14 cellular contexts compared by ENCODE assay signal in genomic region chr10:88041243-88042161, GRCh38.
DNase-seq lines count a peak whose midpoint lies in the region; ATAC-seq and TF ChIP-seq lines count a peak whose summit lies in the region.
"Had no signal": no experiment of that assay in that cellular context is flagged by ENCODE, and none has a peak within 500 bp of the region (broad histone marks: within the 10 kb centered on the region; RNA-seq: fewer than 3 reads in every experiment).

No MANE protein-coding gene starts in this region.

- no peaks in the 10 kb centered on the region for H3K36me3 Mint-ChIP-seq in neural progenitor cell
- H3K36me3 Mint-ChIP-seq: CD8-positive, alpha-beta memory T cell had no signal

- peak overlapping the region in 1 of 12 donors; percentile 20 for H3K4me3 ChIP-seq in heart left ventricle
- no peak overlapping the region for H3K4me3 ChIP-seq in esophagus squamous epithelium
- no peak overlapping the region for H3K4me3 ChIP-seq in neural progenitor cell
- H3K4me3 ChIP-seq: gastroesophageal sphincter had no signal

- H3K9me3 ChIP-seq in heart left ventricle (no peaks in the 10 kb centered on the region), esophagus squamous epithelium (no peaks in the 10 kb centered on the region), neural progenitor cell (ENCODE audit: low read depth) (no peaks in the 10 kb centered on the region)
- H3K9me3 ChIP-seq: gastroesophageal sphincter had no signal

- H3K27ac Mint-ChIP-seq in neural progenitor cell = no peak overlapping the region
- H3K27ac Mint-ChIP-seq: activated B cell treated with CpG ODN at 0.5 μM for 24 hours had no signal

- H3K27me3 ChIP-seq in heart left ventricle = no peaks in the 10 kb centered on the region
- no peaks in the 10 kb centered on the region for H3K27me3 ChIP-seq in esophagus squamous epithelium
- no peaks in the 10 kb centered on the region for H3K27me3 ChIP-seq in neural progenitor cell
- H3K27me3 ChIP-seq: gastroesophageal sphincter had no signal

- H3K36me3 ChIP-seq in heart left ventricle = no peaks in the 10 kb centered on the region
- no peaks in the 10 kb centered on the region for H3K36me3 ChIP-seq in esophagus squamous epithelium
- H3K36me3 ChIP-seq in neural progenitor cell = no peaks in the 10 kb centered on the region
- H3K36me3 ChIP-seq: gastroesophageal sphincter had no signal

- no peak overlapping the region for H3K9ac ChIP-seq in neural progenitor cell

- peaks cover 11% of the 10 kb centered on the region for H3K4me1 Mint-ChIP-seq in neural progenitor cell

- 30 to 39% (median 32%) methylated on average over 11 of the region's 11 CpGs for WGBS in heart left ventricle, 4 donors
- 31 to 49% methylated on average over 11 of the region's 11 CpGs for WGBS in esophagus squamous epithelium, 2 donors

- H3F3A ChIP-seq in neural progenitor cell (ENCODE audit: low read depth) = peaks cover 6% of the 10 kb centered on the region

- no peak overlapping the region for H3K4me2 ChIP-seq in neural progenitor cell

- H3K9me3 Mint-ChIP-seq in neural progenitor cell = no peaks in the 10 kb centered on the region
- H3K9me3 Mint-ChIP-seq: activated B cell treated with CpG ODN at 0.5 μM for 24 hours; CD8-positive, alpha-beta memory T cell; dendritic cell treated with granulocyte-macrophage colony-stimulating factor and Interleukin-4, amounts not matched to agents 40 ng/mL and 50 ng/mL, for 4 days had no signal

- TF ChIP-seq CTCF in heart left ventricle (IDR thresholded peaks at IDR 0.05) (no peak), esophagus squamous epithelium (IDR thresholded peaks at IDR 0.05) (no peak), neural progenitor cell (IDR thresholded peaks at IDR 0.05) (no peak)

- peaks cover 2% of the 10 kb centered on the region for H3K27me3 Mint-ChIP-seq in neural progenitor cell (ENCODE audit: insufficient read depth, low read depth)
- H3K27me3 Mint-ChIP-seq: activated B cell treated with CpG ODN at 0.5 μM for 24 hours; CD8-positive, alpha-beta memory T cell; dendritic cell treated with granulocyte-macrophage colony-stimulating factor and Interleukin-4, amounts not matched to agents 40 ng/mL and 50 ng/mL, for 4 days had no signal

- no peaks in the 10 kb centered on the region for H3K79me2 ChIP-seq in neural progenitor cell (ENCODE audit: low read depth)

- no peaks in the 10 kb centered on the region for H4K20me1 ChIP-seq in neural progenitor cell (ENCODE audit: low read depth)

- no peak for DNase-seq in heart left ventricle
- no peak for DNase-seq in cardiac septum (ENCODE audit: low spot score)
- DNase-seq in esophagus squamous epithelium (lab: John Stamatoyannopoulos, UW) = no peak
- DNase-seq in neural progenitor cell (ENCODE audit: low spot score) = no peak
- no peak for DNase-seq in activated CD4-positive, alpha-beta T cell treated with anti-CD3 and anti-CD28 coated beads for 48 hours
- no peak for DNase-seq in activated CD4-positive, alpha-beta T cell treated with anti-CD3 and anti-CD28 coated beads for 1 hour
- DNase-seq: activated B cell treated with CpG ODN at 0.5 μM for 24 hours; CD8-positive, alpha-beta memory T cell; GF-D8; NCI-H1105 treated with DMSO at 0.1 percent for 48 hours had no signal

- intact Hi-C loops in heart left ventricle (cut with DNase I) = loop anchor here in 2 of 10 donors (5.0 to 10.0 kb wide), 4 partner anchors 177 to 193 kb away; partner anchors contain the start of genes KLLN (in 2 of the 2) and PTEN (in 2 of the 2)
- intact Hi-C loops in cardiac septum (cut with DNase I) = loop anchor here (10.0 kb wide), 1 partner anchor 213 kb away; no protein-coding TSS in a partner anchor
- intact Hi-C loops in esophagus squamous epithelium (cut with DNase I) = no loop called here

- H3K27ac ChIP-seq in heart left ventricle (peak overlapping the region in 9 of 12 donors; percentile 0 to 60 (median 31)), esophagus squamous epithelium (peak overlapping the region; percentile 57 to 80 (median 74)), neural progenitor cell (no peak overlapping the region)

- no peak overlapping the region for H3K4me3 Mint-ChIP-seq in neural progenitor cell
- H3K4me3 Mint-ChIP-seq: activated B cell treated with CpG ODN at 0.5 μM for 24 hours; CD8-positive, alpha-beta memory T cell; dendritic cell treated with granulocyte-macrophage colony-stimulating factor and Interleukin-4, amounts not matched to agents 40 ng/mL and 50 ng/mL, for 4 days had no signal

- TF ChIP-seq POLR2A in heart left ventricle (IDR thresholded peaks at IDR 0.05) (no peak), esophagus squamous epithelium (IDR thresholded peaks at IDR 0.05) (no peak)

- ATAC-seq in heart left ventricle = peak; percentile 27 to 44 (median 36)
- ATAC-seq in GM21528 (IDR thresholded peaks at IDR 0.05; ENCODE audit: low FRiP score, unreplicated experiment) = no peak
- no peak for ATAC-seq in GM18873 (IDR thresholded peaks at IDR 0.05; ENCODE audit: low FRiP score, unreplicated experiment)

- H3K4me1 ChIP-seq in heart left ventricle (peaks cover 0 to 53% (median 18%) of the 10 kb centered on the region in 12 donors), esophagus squamous epithelium (peaks cover 12 to 40% (median 18%) of the 10 kb centered on the region in 3 donors), neural progenitor cell (no peaks in the 10 kb centered on the region)

- peak overlapping the region; percentile 83 for H2AFZ ChIP-seq in neural progenitor cell (replicated peaks)

Comparison
In these comparisons a context has a peak if more than half of its experiments do, and no peak if none do; other contexts are left out.
1. ATAC-seq: peak in heart left ventricle (4 of 4); none in GM21528 (single experiment) and GM18873 (single experiment).